ENCODE assay signal across 9 cellular contexts in the genomic region with DNA sequence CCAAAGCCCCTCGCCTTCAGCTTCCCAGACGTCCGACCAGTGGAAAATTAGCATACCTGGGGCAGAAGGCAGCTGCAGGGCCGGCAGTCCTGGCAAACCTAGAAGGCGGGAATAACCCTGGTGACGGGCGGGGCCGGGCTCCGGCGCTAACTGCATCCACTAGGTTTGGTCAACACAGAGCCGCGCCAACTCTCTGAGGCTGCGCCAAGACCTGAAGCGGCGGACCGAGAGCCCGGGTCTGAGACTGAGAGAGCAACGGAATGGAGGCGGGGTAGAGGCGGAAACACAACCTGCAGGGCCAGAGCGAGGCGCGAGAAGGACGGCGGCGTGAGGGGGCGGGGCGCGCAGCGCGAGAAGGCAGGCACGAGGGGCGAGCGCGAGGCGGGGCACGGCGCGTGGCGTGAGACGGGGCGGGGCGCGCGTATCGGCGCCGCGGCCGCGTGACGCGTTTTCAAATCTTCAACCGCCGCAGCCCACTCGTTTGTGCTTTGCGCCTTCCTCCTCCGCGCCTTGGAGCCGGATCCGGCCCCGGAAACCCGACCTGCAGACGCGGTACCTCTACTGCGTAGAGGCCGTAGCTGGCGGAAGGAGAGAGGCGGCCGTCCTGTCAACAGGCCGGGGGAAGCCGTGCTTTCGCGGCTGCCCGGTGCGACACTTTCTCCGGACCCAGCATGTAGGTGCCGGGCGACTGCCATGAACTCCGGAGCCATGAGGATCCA. TPM values are rescaled to one million over a fixed set of nuclear protein-coding genes. Genes with fewer than 3 reads are reported as not detected.
A peak's percentile ranks its signal among the peaks of the same experiment; 100 is the strongest.
DNase-seq lines count a peak whose midpoint lies in the region; ATAC-seq, FAIRE-seq and TF ChIP-seq lines count a peak whose summit lies in the region.
"Had no signal": no experiment of that assay in that cellular context is flagged by ENCODE, and none has a peak within 500 bp of the region (broad histone marks: within the 10 kb centered on the region; RNA-seq: fewer than 3 reads in every experiment).

A gene with protein sequence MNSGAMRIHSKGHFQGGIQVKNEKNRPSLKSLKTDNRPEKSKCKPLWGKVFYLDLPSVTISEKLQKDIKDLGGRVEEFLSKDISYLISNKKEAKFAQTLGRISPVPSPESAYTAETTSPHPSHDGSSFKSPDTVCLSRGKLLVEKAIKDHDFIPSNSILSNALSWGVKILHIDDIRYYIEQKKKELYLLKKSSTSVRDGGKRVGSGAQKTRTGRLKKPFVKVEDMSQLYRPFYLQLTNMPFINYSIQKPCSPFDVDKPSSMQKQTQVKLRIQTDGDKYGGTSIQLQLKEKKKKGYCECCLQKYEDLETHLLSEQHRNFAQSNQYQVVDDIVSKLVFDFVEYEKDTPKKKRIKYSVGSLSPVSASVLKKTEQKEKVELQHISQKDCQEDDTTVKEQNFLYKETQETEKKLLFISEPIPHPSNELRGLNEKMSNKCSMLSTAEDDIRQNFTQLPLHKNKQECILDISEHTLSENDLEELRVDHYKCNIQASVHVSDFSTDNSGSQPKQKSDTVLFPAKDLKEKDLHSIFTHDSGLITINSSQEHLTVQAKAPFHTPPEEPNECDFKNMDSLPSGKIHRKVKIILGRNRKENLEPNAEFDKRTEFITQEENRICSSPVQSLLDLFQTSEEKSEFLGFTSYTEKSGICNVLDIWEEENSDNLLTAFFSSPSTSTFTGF (plus strand): TSS at position 454 of the 719 bp plus-strand sequence. CDS start 240 bp downstream, at position 694.
A gene with protein sequence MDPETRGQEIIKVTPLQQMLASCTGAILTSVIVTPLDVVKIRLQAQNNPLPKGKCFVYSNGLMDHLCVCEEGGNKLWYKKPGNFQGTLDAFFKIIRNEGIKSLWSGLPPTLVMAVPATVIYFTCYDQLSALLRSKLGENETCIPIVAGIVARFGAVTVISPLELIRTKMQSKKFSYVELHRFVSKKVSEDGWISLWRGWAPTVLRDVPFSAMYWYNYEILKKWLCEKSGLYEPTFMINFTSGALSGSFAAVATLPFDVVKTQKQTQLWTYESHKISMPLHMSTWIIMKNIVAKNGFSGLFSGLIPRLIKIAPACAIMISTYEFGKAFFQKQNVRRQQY (minus strand): TSS at position 321 of the 719 bp plus-strand sequence. CDS start 17,633 bp downstream, outside the sequence.

- peaks cover 0 to 12% of the 10 kb centered on the region in 2 experiments for H3K36me3 ChIP-seq in keratinocyte (ENCODE audit: control insufficient read depth in 2 of 2, extremely low read depth in 1 of 2, insufficient read depth in 2 of 2, low read length in 2 of 2)

- H3K27ac ChIP-seq in keratinocyte (ENCODE audit: control insufficient read depth, insufficient read depth, low read length): peak within 1 kb of the TSS; percentile 93

- H3K9me1 ChIP-seq in keratinocyte (ENCODE audit: control insufficient read depth, extremely low read depth, insufficient read depth, low read length): no peaks in the 10 kb centered on the region

- H3K27me3 ChIP-seq in keratinocyte (ENCODE audit: control insufficient read depth, extremely low read depth, insufficient read depth, low read length): no peaks in the 10 kb centered on the region

- H3K9me3 ChIP-seq in keratinocyte (ENCODE audit: control insufficient read depth, low read depth, low read length): no peaks in the 10 kb centered on the region

- H3K79me2 ChIP-seq in keratinocyte (ENCODE audit: control insufficient read depth, insufficient read depth, low read length): peaks cover 79% of the 10 kb centered on the region

- no peak for TF ChIP-seq CTCF in keratinocyte (optimal IDR thresholded peaks at IDR 0.05 in 1 of 3, IDR thresholded peaks at IDR 0.05 in 1 of 3, conservative IDR thresholded peaks at IDR 0.05 in 1 of 3; ENCODE audit: extremely low read depth in 1 of 3, insufficient read depth in 2 of 3, low read length in 3 of 3)

- peak within 1 kb of the TSS; percentile 88 for H2AFZ ChIP-seq in keratinocyte (ENCODE audit: control insufficient read depth, low read length)

- peak; percentile 36 for FAIRE-seq in keratinocyte (lab: Jason Lieb, UNC)
- FAIRE-seq: endometrium had no signal

- H3K4me1 ChIP-seq in keratinocyte (ENCODE audit: control insufficient read depth, extremely low read depth, insufficient read depth, low read length): peaks cover 9% of the 10 kb centered on the region

- peak within 1 kb of the TSS; percentile 86 to 98 (median 98) for H3K4me3 ChIP-seq in keratinocyte (ENCODE audit: control insufficient read depth in 2 of 3, extremely low read depth in 1 of 3, insufficient read depth in 2 of 3, low read depth in 1 of 3, low read length in 3 of 3)

- H4K20me1 ChIP-seq in keratinocyte (ENCODE audit: control insufficient read depth, extremely low read depth, insufficient read depth, low read length): no peaks in the 10 kb centered on the region

- ATAC-seq in HG03432 (IDR thresholded peaks at IDR 0.05; ENCODE audit: unreplicated experiment): peak; percentile 93

- peak within 1 kb of the TSS; percentile 96 for H3K9ac ChIP-seq in keratinocyte (ENCODE audit: control insufficient read depth, extremely low read depth, insufficient read depth, low read length)

- peak within 1 kb of the TSS; percentile 96 for H3K4me2 ChIP-seq in keratinocyte (ENCODE audit: control insufficient read depth, extremely low read depth, insufficient read depth, low read depth, low read length)

- DNase-seq in Ammon's horn (ENCODE audit: low spot score) (peak; percentile 95), NCI-H460 (ENCODE audit: extremely low read depth, low read depth) (peak; percentile 94), cerebellar nuclear complex (lab: John Stamatoyannopoulos, UW) (peak; percentile 12 to 67), keratinocyte (ENCODE audit: low read depth, low spot score) (peak; percentile 49)
- peak; percentile 99 for DNase-seq in activated CD4-positive, CD25-positive, alpha-beta regulatory T cell treated with anti-CD3 and anti-CD28 coated beads, Interleukin-2, amount 50 U/mL, for 72 hours
- DNase-seq in stimulated activated CD4-positive, alpha-beta T cell treated with anti-CD3 and anti-CD28 coated beads, Interleukin-12 subunit alpha, Interleukin-12 subunit beta, amount 100 ng/mL, for 48 hours (ENCODE audit: low read depth in 2 of 3, low spot score in 1 of 3): peak; percentile 91 to 96 (median 92)

- peak; percentile 86 for TF ChIP-seq POLR2A in GM19193 (IDR thresholded peaks at IDR 0.05; ENCODE audit: extremely low read depth, insufficient read depth, insufficient read length)

- dilution Hi-C loops in keratinocyte (cut with MboI; ENCODE audit: extremely low pct_ligation_motif_present, low sequenced_read_pairs): no loop called here

RNA-seq across cellular contexts. Expression of the first gene that starts in this region (rescaled TPM):
- 57.0 and 58.6 TPM in 2 replicates for total RNA-seq in NCI-H460 (2014; rRNA removed; shearing (Covaris generic))
- 51.1 and 60.6 TPM in 2 replicates for polyA plus RNA-seq in NCI-H460 (2014; cell fraction: nucleus; rRNA removed)
- 2.6 to 12.5 TPM (median 7.9 TPM) in 3 replicates for polyA plus RNA-seq in keratinocyte
- 9.0 TPM for polyA plus RNA-seq in keratinocyte (2011; ENCODE audit: low read depth)
- 5.6 and 8.9 TPM in 2 replicates for polyA plus RNA-seq in keratinocyte (2011; cell fraction: cytosol; rRNA removed)
- 4.1 and 6.3 TPM in 2 replicates for polyA plus RNA-seq in keratinocyte (2011; cell fraction: nucleus; rRNA removed)
- polyA plus RNA-seq in keratinocyte (2012; ENCODE audit: low replicate concordance): 6.3 and 13.8 TPM in 2 replicates
- 1.5 to 6.0 TPM (median 1.5 TPM) in 3 replicates for polyA minus RNA-seq in keratinocyte
- 7.5 TPM for polyA minus RNA-seq in keratinocyte (2011; cell fraction: cytosol; rRNA and poly(A)+ RNA removed)
- 4.4 and 6.9 TPM in 2 replicates for polyA minus RNA-seq in keratinocyte (2011; cell fraction: nucleus; rRNA and poly(A)+ RNA removed)

RNA-seq across cellular contexts. Expression of the second gene that starts in this region (rescaled TPM):
- total RNA-seq in NCI-H460 (2014; rRNA removed; shearing (Covaris generic)): 15.5 TPM in 2 replicates
- 52.5 and 60.5 TPM in 2 replicates for polyA plus RNA-seq in NCI-H460 (2014; cell fraction: nucleus; rRNA removed)
- 3.2 to 8.3 TPM (median 4.6 TPM) in 3 replicates for polyA plus RNA-seq in keratinocyte
- polyA plus RNA-seq in keratinocyte (2011; ENCODE audit: low read depth): 2.1 TPM
- polyA plus RNA-seq in keratinocyte (2011; cell fraction: cytosol; rRNA removed): 2.0 and 4.0 TPM in 2 replicates
- 3.2 and 4.3 TPM in 2 replicates for polyA plus RNA-seq in keratinocyte (2011; cell fraction: nucleus; rRNA removed)
- polyA plus RNA-seq in keratinocyte (2012; ENCODE audit: low replicate concordance): 4.7 and 5.8 TPM in 2 replicates
- polyA minus RNA-seq in keratinocyte: 0.79 to 5.0 TPM (median 1.5 TPM) in 3 replicates
- polyA minus RNA-seq in keratinocyte (2011; cell fraction: cytosol; rRNA and poly(A)+ RNA removed): 6.1 TPM
- 3.2 and 4.2 TPM in 2 replicates for polyA minus RNA-seq in keratinocyte (2011; cell fraction: nucleus; rRNA and poly(A)+ RNA removed)

Comparison
In these comparisons a context has a peak if more than half of its experiments do, and no peak if none do; other contexts are left out.
1. Peak in every context shown above with its lines: DNase-seq, ATAC-seq, H3K4me3 ChIP-seq and H3K27ac ChIP-seq.
2. DNase-seq: peak in every context shown above with its lines; median percentile 99 in activated CD4-positive, CD25-positive, alpha-beta regulatory T cell treated with anti-CD3 and anti-CD28 coated beads, Interleukin-2, amount 50 U/mL, for 72 hours; 95 in Ammon's horn; 94 in NCI-H460; 92 in stimulated activated CD4-positive, alpha-beta T cell treated with anti-CD3 and anti-CD28 coated beads, Interleukin-12 subunit alpha, Interleukin-12 subunit beta, amount 100 ng/mL, for 48 hours; 49 in keratinocyte; 40 in cerebellar nuclear complex.